In the genomic region with DNA sequence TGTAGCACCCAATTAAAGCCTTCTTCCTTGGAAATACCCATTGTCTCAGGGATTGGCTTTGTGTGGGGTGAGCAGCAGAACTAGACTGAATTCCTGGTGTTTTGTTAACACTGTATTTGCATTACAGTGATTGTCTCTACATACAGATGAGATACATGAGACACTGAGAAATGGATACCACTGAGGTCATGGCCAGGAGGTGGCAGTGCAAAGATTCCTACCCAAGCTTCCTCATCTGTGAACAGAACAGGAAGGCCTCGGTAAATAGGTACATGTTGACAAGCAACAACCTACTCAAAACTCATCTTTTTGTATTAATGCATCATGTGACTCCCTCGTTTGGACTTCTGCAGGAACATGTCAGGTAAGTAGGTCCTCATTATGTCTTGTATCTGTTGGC, we compare ENCODE assay signal across 15 cellular contexts.
"Had no signal": no experiment of that assay in that cellular context is flagged by ENCODE, and none has a peak within 500 bp of the region (broad histone marks: within the 10 kb centered on the region; RNA-seq: fewer than 3 reads in every experiment).

No MANE protein-coding gene starts in this region.

- H3K4me3 Mint-ChIP-seq: activated CD8-positive, alpha-beta memory T cell treated with anti-CD3 and anti-CD28 coated beads, Interleukin-2, amount 10 ng/mL, durations not matched to agents 7 days and 5 days; activated T-cell treated with anti-CD3 and anti-CD28 coated beads, Interleukin-2, amount 50 U/mL, for 24 hours; T-helper 17 cell had no signal

- H3K27ac Mint-ChIP-seq: activated CD8-positive, alpha-beta memory T cell treated with anti-CD3 and anti-CD28 coated beads, Interleukin-2, amount 10 ng/mL, durations not matched to agents 7 days and 5 days; activated naive CD4-positive, alpha-beta T cell treated with anti-CD3 and anti-CD28 coated beads, Interleukin-2, amount 50 U/mL, for 72 hours; activated T-cell treated with anti-CD3 and anti-CD28 coated beads, Interleukin-2, amount 50 U/mL, for 24 hours; T-helper 17 cell had no signal

- DNase-seq: activated CD4-positive, alpha-beta T cell treated with anti-CD3 and anti-CD28 coated beads, Interleukin-2, amount 50 U/mL, for 48 hours; activated CD8-positive, alpha-beta memory T cell treated with anti-CD3 and anti-CD28 coated beads, Interleukin-2, amount 10 ng/mL, durations not matched to agents 7 days and 5 days; activated effector memory CD4-positive, alpha-beta T cell treated with Interleukin-2 at 50 U/mL for 16 hours; activated T-cell treated with anti-CD3 and anti-CD28 coated beads, Interleukin-2, amount 50 U/mL, for 24 hours; amniotic stem cell; dorsolateral prefrontal cortex; left ventricle myocardium superior; pancreas; stimulated activated CD4-positive, alpha-beta T cell treated with anti-CD3 and anti-CD28 coated beads, Interleukin-15, amount 100 ng/mL, for 24 hours; stimulated activated CD4-positive, alpha-beta T cell treated with anti-CD3 and anti-CD28 coated beads, Interleukin-4, amount 100 ng/mL, for 24 hours; T-helper 17 cell; tibial artery had no signal

- H3K4me1 Mint-ChIP-seq: activated CD8-positive, alpha-beta memory T cell treated with anti-CD3 and anti-CD28 coated beads, Interleukin-2, amount 10 ng/mL, durations not matched to agents 7 days and 5 days; T-helper 17 cell had no signal

- H3K36me3 ChIP-seq: gastroesophageal sphincter, pancreas, tibial artery, vagina had no signal

- H3K9me3 ChIP-seq: gastroesophageal sphincter, pancreas, vagina had no signal

- H3K4me3 ChIP-seq: dorsolateral prefrontal cortex, gastroesophageal sphincter, pancreas, tibial artery, vagina had no signal

- H3K27ac ChIP-seq: dorsolateral prefrontal cortex, gastroesophageal sphincter, pancreas, tibial artery, vagina had no signal

- ATAC-seq: activated CD8-positive, alpha-beta memory T cell treated with anti-CD3 and anti-CD28 coated beads, Interleukin-2, amount 10 ng/mL, durations not matched to agents 7 days and 5 days; activated naive CD4-positive, alpha-beta T cell treated with anti-CD3 and anti-CD28 coated beads, Interleukin-2, amount 50 U/mL, for 72 hours; gastroesophageal sphincter; left ventricle myocardium superior; pancreas; T-helper 17 cell had no signal

- H3K27me3 Mint-ChIP-seq: activated CD8-positive, alpha-beta memory T cell treated with anti-CD3 and anti-CD28 coated beads, Interleukin-2, amount 10 ng/mL, durations not matched to agents 7 days and 5 days; activated T-cell treated with anti-CD3 and anti-CD28 coated beads, Interleukin-2, amount 50 U/mL, for 24 hours; T-helper 17 cell had no signal

- H3K36me3 Mint-ChIP-seq: activated CD8-positive, alpha-beta memory T cell treated with anti-CD3 and anti-CD28 coated beads, Interleukin-2, amount 10 ng/mL, durations not matched to agents 7 days and 5 days; activated naive CD4-positive, alpha-beta T cell treated with anti-CD3 and anti-CD28 coated beads, Interleukin-2, amount 50 U/mL, for 72 hours had no signal

- H3K27me3 ChIP-seq: dorsolateral prefrontal cortex, gastroesophageal sphincter, pancreas, tibial artery, vagina had no signal

- H3K4me1 ChIP-seq: gastroesophageal sphincter, pancreas, vagina had no signal
